Comparison of ENCODE assay signal across 8 cellular contexts in genomic region chr7:134317434-134317833, GRCh38. TPM values are rescaled to one million over a fixed set of nuclear protein-coding genes. Genes with fewer than 3 reads are reported as not detected.
DNase-seq lines count a peak whose midpoint lies in the region; ATAC-seq and TF ChIP-seq lines count a peak whose summit lies in the region.

No MANE protein-coding gene starts in this region.

- H3K4me1 ChIP-seq in DND-41 (ENCODE audit: insufficient read depth, low read length) (peaks cover 22% of the 10 kb centered on the region), OCI-LY7 (ENCODE audit: insufficient read depth, low read length, poor library complexity, severe bottlenecking) (peaks cover 14% of the 10 kb centered on the region), parathyroid adenoma (peaks cover 4% of the 10 kb centered on the region)

- POLR2A ChIA-PET in OCI-LY7 (lab: Charles Lee): interaction anchor here (0.6 to 1.9 kb wide), 11 partner anchors 9 to 979 kb away, joined by 3 to 9 read pairs (median 3); no protein-coding TSS in a partner anchor

- H3K36me3 ChIP-seq in DND-41 (ENCODE audit: insufficient read depth, low read length) (no peaks in the 10 kb centered on the region), OCI-LY7 (ENCODE audit: insufficient read depth, low read length) (no peaks in the 10 kb centered on the region), parathyroid adenoma (ENCODE audit: control insufficient read depth, insufficient read depth, low read length) (no peaks in the 10 kb centered on the region)

- no peak for DNase-seq in DND-41
- no peak for DNase-seq in OCI-LY7 (ENCODE audit: low spot score)
- no peak for DNase-seq in epithelial cell of esophagus (ENCODE audit: low read depth)
- no peak for DNase-seq in superior temporal gyrus (ENCODE audit: extremely low spot score)
- DNase-seq in NOMO-1 treated with dmso at 0.1 percent for 144 hours (lab: John Stamatoyannopoulos, UW; ENCODE audit: unreplicated experiment): no peak
- no peak for DNase-seq in activated gamma-delta T cell (lab: John Stamatoyannopoulos, UW)

- CTCF ChIA-PET in OCI-LY7 (lab: Charles Lee; ENCODE audit: unreplicated experiment): interaction anchor here (0.7 to 1.5 kb wide), 4 partner anchors 19 to 189 kb away, joined by 3 to 4 read pairs (median 4); no protein-coding TSS in a partner anchor

- H3K79me2 ChIP-seq in DND-41 (ENCODE audit: insufficient read depth, low read length) (peaks cover 19% of the 10 kb centered on the region), OCI-LY7 (ENCODE audit: insufficient read depth, low read depth, low read length) (peaks cover 16% of the 10 kb centered on the region; the same call in 1 of the 2 replicates), parathyroid adenoma (peaks cover 5% of the 10 kb centered on the region)

- H3K9ac ChIP-seq in DND-41 (ENCODE audit: low read depth, low read length) (peak overlapping the region; percentile 76), parathyroid adenoma (no peak overlapping the region)

- H2AFZ ChIP-seq in DND-41 (ENCODE audit: low read depth, low read length): peak overlapping the region; percentile 80
- H2AFZ ChIP-seq in OCI-LY7 (ENCODE audit: low read length): peak overlapping the region; percentile 98
- peak overlapping the region; percentile 97 for H2AFZ ChIP-seq in parathyroid adenoma

- H3K27me3 ChIP-seq in DND-41 (ENCODE audit: insufficient read depth, low read length, poor library complexity): no peaks in the 10 kb centered on the region
- H3K27me3 ChIP-seq in parathyroid adenoma (ENCODE audit: control insufficient read depth, insufficient read depth, low read length): no peaks in the 10 kb centered on the region

- TF ChIP-seq CTCF in DND-41 (IDR thresholded peaks at IDR 0.05; ENCODE audit: borderline replicate concordance, extremely low read depth, low read length, poor library complexity, severe bottlenecking) (no peak), OCI-LY7 (conservative IDR thresholded peaks at IDR 0.05; ENCODE audit: low read length) (0 out of 2 replicates have a peak, but pooled peaks have one; percentile 10), epithelial cell of esophagus (IDR thresholded peaks at IDR 0.05; ENCODE audit: insufficient read depth, low read depth, low read length, missing control alignments) (no peak), parathyroid adenoma (IDR thresholded peaks at IDR 0.05) (no peak)

- H3K9me2 ChIP-seq in OCI-LY7 (ENCODE audit: insufficient read depth, low read length): no peaks in the 10 kb centered on the region

- H3K9me3 ChIP-seq in DND-41 (ENCODE audit: insufficient read depth, low read length, severe bottlenecking): no peaks in the 10 kb centered on the region
- H3K9me3 ChIP-seq in OCI-LY7 (ENCODE audit: low read length): no peaks in the 10 kb centered on the region
- no peaks in the 10 kb centered on the region for H3K9me3 ChIP-seq in parathyroid adenoma (ENCODE audit: control insufficient read depth, low read length)

- H3K4me2 ChIP-seq in DND-41 (ENCODE audit: insufficient read depth, low read length) (peak overlapping the region; percentile 83), OCI-LY7 (ENCODE audit: low read length) (peak overlapping the region; percentile 62), parathyroid adenoma (ENCODE audit: low read length) (peak overlapping the region; percentile 89)

- H3K27ac ChIP-seq in DND-41 (ENCODE audit: low read length): 0 out of 2 replicates have a peak overlapping the region, but pooled peaks have one; percentile 1
- no peak overlapping the region for H3K27ac ChIP-seq in OCI-LY7 (ENCODE audit: low read depth, low read length, poor library complexity, severe bottlenecking)
- no peak overlapping the region for H3K27ac ChIP-seq in parathyroid adenoma

- intact Hi-C loops in OCI-LY7 (cut with micrococcal nuclease; ENCODE audit: unreplicated experiment): loop anchor here (2.0 to 5.0 kb wide), 2 partner anchors 71 to 270 kb away; no protein-coding TSS in a partner anchor

- BruUV-seq in OCI-LY7 (replicated peaks; lab: Mats Ljungman, UMichigan): no TSS peak

- ATAC-seq in DND-41 (ENCODE audit: insufficient read depth, low read depth) (no peak), HG03378 (IDR thresholded peaks at IDR 0.05; ENCODE audit: unreplicated experiment) (no peak)

- H3K4me3 ChIP-seq in DND-41 (ENCODE audit: low read depth in 1 of 2, low read length in 2 of 2) (peak overlapping the region; percentile 11 to 68; a peak in 3 of 4 replicates), OCI-LY7 (ENCODE audit: low read depth, low read length, poor library complexity, severe bottlenecking) (peak overlapping the region; percentile 99), epithelial cell of esophagus (ENCODE audit: low read length) (peak overlapping the region; percentile 82), parathyroid adenoma (ENCODE audit: low read depth, low read length) (peak overlapping the region; percentile 87)

- H4K20me1 ChIP-seq in DND-41 (ENCODE audit: insufficient read depth, low read length) (no peaks in the 10 kb centered on the region; the same call in 1 of the 2 replicates), OCI-LY7 (ENCODE audit: insufficient read depth, low read length) (peaks cover 3% of the 10 kb centered on the region; the same call in 1 of the 2 replicates)

RNA-seq across cellular contexts. Expression of gene SLC35B4, which starts 0.7 kb away (rescaled TPM):
- total RNA-seq in OCI-LY7 (2014; rRNA removed; shearing (Covaris generic)): 36.5 and 38.1 TPM in 2 replicates
- total RNA-seq in OCI-LY7 (2022): 31.6 and 32.3 TPM in 2 replicates

Comparison
In these comparisons a context has a peak if more than half of its experiments do, and no peak if none do; other contexts are left out.
1. H3K4me3 ChIP-seq: peak in every context shown above with its lines; median percentile 99 in OCI-LY7; 87 in parathyroid adenoma; 82 in epithelial cell of esophagus; 40 in DND-41.